9 cellular contexts compared by ENCODE assay signal in genomic region chr9:96875460-96876142, GRCh38. TPM values are rescaled to one million over a fixed set of nuclear protein-coding genes. Genes with fewer than 3 reads are reported as not detected.
DNase-seq lines count a peak whose midpoint lies in the region; ATAC-seq and TF ChIP-seq lines count a peak whose summit lies in the region.
"Had no signal": no experiment of that assay in that cellular context is flagged by ENCODE, and none has a peak within 500 bp of the region (broad histone marks: within the 10 kb centered on the region; RNA-seq: fewer than 3 reads in every experiment).

No MANE protein-coding gene starts in this region.

- no peak overlapping the region for H3K27ac ChIP-seq in CD8-positive, alpha-beta T cell (ENCODE audit: low read depth, low read length)
- peak overlapping the region in 2 of 3 donors; percentile 59 to 66 for H3K27ac ChIP-seq in thyroid gland

- CTCF ChIA-PET in CD8-positive, alpha-beta T cell (lab: Charles Lee), result interaction anchor here (0.6 to 2.0 kb wide), 4 partner anchors 17 to 997 kb away, joined by 3 to 5 read pairs (median 4); no protein-coding TSS in a partner anchor

- peak overlapping the region; percentile 79 for H3K4me3 Mint-ChIP-seq in CD8-positive, alpha-beta T cell

- intact Hi-C loops in CD8-positive, alpha-beta T cell (cut with DNase I, micrococcal nuclease), result loop anchor here in 1 of 2 experiments (2.0 kb wide), 1 partner anchor 19 kb away; no protein-coding TSS in a partner anchor
- intact Hi-C loops in thyroid gland (cut with DNase I), result no loop called here

- peaks cover 6% of the 10 kb centered on the region for H3K9me3 Mint-ChIP-seq in CD8-positive, alpha-beta T cell

- TF ChIP-seq POLR2A in thyroid gland (IDR thresholded peaks at IDR 0.05), result no peak

- no peaks in the 10 kb centered on the region for H3K36me3 Mint-ChIP-seq in CD8-positive, alpha-beta T cell

- H3K27me3 ChIP-seq in CD8-positive, alpha-beta T cell (ENCODE audit: insufficient read depth, low read length), result peaks cover 20% of the 10 kb centered on the region
- peaks cover 12% of the 10 kb centered on the region for H3K27me3 ChIP-seq in thyroid gland

- H3K27ac Mint-ChIP-seq in CD8-positive, alpha-beta T cell, result peak overlapping the region; percentile 75

- peaks cover 29% of the 10 kb centered on the region for H3K4me1 Mint-ChIP-seq in CD8-positive, alpha-beta T cell (ENCODE audit: low read depth)

- no peak for TF ChIP-seq CTCF in CD8-positive, alpha-beta T cell (IDR thresholded peaks at IDR 0.05)
- TF ChIP-seq CTCF in thyroid gland (IDR thresholded peaks at IDR 0.05), result peak in 3 of 6 experiments; percentile 14 to 28 (median 19)

- H3K4me1 ChIP-seq in CD8-positive, alpha-beta T cell (ENCODE audit: insufficient read depth, low read length), result peaks cover 20% of the 10 kb centered on the region
- peaks cover 4 to 6% of the 10 kb centered on the region in 2 donors for H3K4me1 ChIP-seq in thyroid gland

- peak overlapping the region; percentile 45 for H3K4me3 ChIP-seq in CD8-positive, alpha-beta T cell (ENCODE audit: low read depth, low read length)
- peak overlapping the region in 2 of 3 donors; percentile 36 to 46 for H3K4me3 ChIP-seq in thyroid gland (replicated peaks in 1 of 3)

- H3K27me3 Mint-ChIP-seq in CD8-positive, alpha-beta T cell (ENCODE audit: low read depth), result peaks cover 47% of the 10 kb centered on the region

- peak; percentile 22 for ATAC-seq in CD8-positive, alpha-beta T cell
- ATAC-seq in GM19351 (IDR thresholded peaks at IDR 0.05; ENCODE audit: unreplicated experiment) (peak; percentile 10), HG03457 (IDR thresholded peaks at IDR 0.05; ENCODE audit: unreplicated experiment) (peak; percentile 43)

- no peaks in the 10 kb centered on the region for H3K36me3 ChIP-seq in CD8-positive, alpha-beta T cell (ENCODE audit: insufficient read depth, low read length)
- no peaks in the 10 kb centered on the region for H3K36me3 ChIP-seq in thyroid gland

- WGBS in thyroid gland, 2 donors, result 1% methylated on average over 37 to 39 of the region's 43 CpGs

- peak in 4 of 7 experiments; percentile 15 to 33 (median 30) for DNase-seq in CD8-positive, alpha-beta T cell
- DNase-seq in NCI-H69 (lab: John Stamatoyannopoulos, UW), result peak; percentile 99
- peak; percentile 33 for DNase-seq in activated CD8-positive, alpha-beta memory T cell treated with anti-CD3 and anti-CD28 coated beads, Interleukin-2, amount 50 U/mL, for 4 hours
- peak; percentile 47 for DNase-seq in fibroblast of peridontal ligament (ENCODE audit: extremely low read depth)
- DNase-seq in myocyte (ENCODE audit: low read depth), result peak; percentile 92
- peak; percentile 61 to 73 for DNase-seq in thyroid gland

- POLR2A ChIA-PET in CD8-positive, alpha-beta T cell (lab: Charles Lee), result interaction anchor here (0.5 to 1.7 kb wide), 3 partner anchors 19 to 404 kb away, joined by 3 to 6 read pairs (median 5); partner anchors contain the start of gene ZNF782

- H3K9me3 ChIP-seq in CD8-positive, alpha-beta T cell (ENCODE audit: low read length), result no peaks in the 10 kb centered on the region
- no peaks in the 10 kb centered on the region for H3K9me3 ChIP-seq in thyroid gland

RNA-seq across cellular contexts. Expression of gene ZNF782, which starts 21.3 kb away (rescaled TPM):
- 1 to 10 TPM; 2.6 to 3.6 TPM for total RNA-seq in CD8-positive, alpha-beta T cell
- total RNA-seq in myocyte (4.1 and 5.7 TPM in 2 replicates), thyroid gland (10 to 100 TPM; 14.3 to 32.1 (median 19.6) TPM)
- 0.97 TPM for polyA plus RNA-seq in myocyte (2012)

RNA-seq across cellular contexts. Expression of gene NUTM2G, which starts 53.0 kb away (rescaled TPM):
- not detected for total RNA-seq in CD8-positive, alpha-beta T cell
- total RNA-seq in myocyte, result not detected in 2 replicates
- polyA plus RNA-seq in myocyte (2012), result 0.76 TPM
- total RNA-seq in thyroid gland, result not detected
- total RNA-seq: activated CD8-positive, alpha-beta memory T cell treated with anti-CD3 and anti-CD28 coated beads for 36 hours had no signal

Comparison
In these comparisons a context has a peak if more than half of its experiments do, and no peak if none do; other contexts are left out.
1. DNase-seq: peak in every context shown above with its lines; median percentile 99 in NCI-H69; 92 in myocyte; 67 in thyroid gland; 47 in fibroblast of peridontal ligament; 33 in activated CD8-positive, alpha-beta memory T cell treated with anti-CD3 and anti-CD28 coated beads, Interleukin-2, amount 50 U/mL, for 4 hours; 30 in CD8-positive, alpha-beta T cell.